ENCODE assay signal across 14 cellular contexts in genomic region chr10:111705026-111705425, GRCh38.
"Had no signal": no experiment of that assay in that cellular context is flagged by ENCODE, and none has a peak within 500 bp of the region (broad histone marks: within the 10 kb centered on the region; RNA-seq: fewer than 3 reads in every experiment).

No MANE protein-coding gene starts in this region.

- H3K36me3 ChIP-seq: neural progenitor cell, tibial artery, uterus had no signal

- H3K27ac ChIP-seq: hepatocyte, neural progenitor cell, parathyroid adenoma, tibial artery, uterus had no signal

- ATAC-seq: activated naive CD4-positive, alpha-beta T cell treated with anti-CD3 and anti-CD28 coated beads, Interleukin-2, amount 50 U/mL, for 72 hours; esophagus mucosa; left ventricle myocardium superior; T-helper 17 cell had no signal

- H3K27me3 ChIP-seq: hepatocyte, neural progenitor cell, tibial artery, uterus had no signal

- H3K4me3 ChIP-seq: hepatocyte, neural progenitor cell, tibial artery, uterus had no signal

- H3K4me1 ChIP-seq: neural progenitor cell, parathyroid adenoma, tibial artery, uterus had no signal

- H3K9me3 ChIP-seq: tibial artery, uterus had no signal

- DNase-seq: activated effector memory CD4-positive, alpha-beta T cell treated with Interleukin-2 at 50 U/mL for 16 hours; activated T-cell treated with anti-CD3 and anti-CD28 coated beads, Interleukin-2, amount 50 U/mL, for 24 hours; amygdala; left ventricle myocardium superior; retina; small intestine; T-helper 17 cell; tibial artery; uterus had no signal

- H3K9ac ChIP-seq: neural progenitor cell, parathyroid adenoma had no signal
